In genomic region chr11:67397986-67398660, GRCh38 we compare ENCODE assay signal across 20 cellular contexts. TPM values are rescaled to one million over a fixed set of nuclear protein-coding genes. Genes with fewer than 3 reads are reported as not detected.
DNase-seq lines count a peak whose midpoint lies in the region; ATAC-seq and TF ChIP-seq lines count a peak whose summit lies in the region.
"Had no signal": no experiment of that assay in that cellular context is flagged by ENCODE, and none has a peak within 500 bp of the region (broad histone marks: within the 10 kb centered on the region; RNA-seq: fewer than 3 reads in every experiment).

No MANE protein-coding gene starts in this region.

- TF ChIP-seq CTCF in RWPE1 (conservative IDR thresholded peaks at IDR 0.05; ENCODE audit: low read depth) (no peak), mammary epithelial cell (conservative IDR thresholded peaks at IDR 0.05 in 1 of 2, IDR thresholded peaks at IDR 0.05 in 1 of 2; ENCODE audit: extremely low read depth in 1 of 2, insufficient read depth in 1 of 2, low read depth in 1 of 2, low read length in 2 of 2) (no peak), esophagus squamous epithelium (IDR thresholded peaks at IDR 0.05) (no peak)

- H3K27me3 Mint-ChIP-seq in activated naive CD4-positive, alpha-beta T cell treated with anti-CD3 and anti-CD28 coated beads, Interleukin-2, amount 50 U/mL, for 24 hours, result no peaks in the 10 kb centered on the region
- no peaks in the 10 kb centered on the region for H3K27me3 Mint-ChIP-seq in stimulated activated naive CD8-positive, alpha-beta T cell treated with anti-CD3 and anti-CD28 coated beads, Interleukin-15, amount 100 ng/mL, for 72 hours

- TSS peak; percentile 60 for BruUV-seq in mammary epithelial cell (replicated peaks; lab: Mats Ljungman, UMichigan)

- no peak overlapping the region for H3K9ac ChIP-seq in mammary epithelial cell (ENCODE audit: insufficient read depth, low read length)

- H3K4me2 ChIP-seq in mammary epithelial cell (ENCODE audit: insufficient read depth, low read depth, low read length), result no peak overlapping the region

- peaks cover 50% of the 10 kb centered on the region for H3K4me1 Mint-ChIP-seq in activated naive CD4-positive, alpha-beta T cell treated with anti-CD3 and anti-CD28 coated beads, Interleukin-2, amount 50 U/mL, for 24 hours
- H3K4me1 Mint-ChIP-seq in stimulated activated naive CD8-positive, alpha-beta T cell treated with anti-CD3 and anti-CD28 coated beads, Interleukin-15, amount 100 ng/mL, for 72 hours, result peaks cover 70% of the 10 kb centered on the region

- no peak overlapping the region for H3K4me3 ChIP-seq in mammary epithelial cell (replicated peaks in 1 of 3; ENCODE audit: insufficient read depth in 1 of 3, low read depth in 2 of 3, low read length in 3 of 3)
- no peak overlapping the region for H3K4me3 ChIP-seq in esophagus squamous epithelium
- H3K4me3 ChIP-seq: body of pancreas, HAP-1, left ventricle myocardium inferior, thyroid gland had no signal

- H3K27ac ChIP-seq in RWPE1, result peak overlapping the region; percentile 94
- no peak overlapping the region for H3K27ac ChIP-seq in mammary epithelial cell (ENCODE audit: insufficient read depth, low read depth, low read length)
- no peak overlapping the region for H3K27ac ChIP-seq in esophagus squamous epithelium
- H3K27ac ChIP-seq: body of pancreas, left ventricle myocardium inferior, thyroid gland had no signal

- dilution Hi-C loops in mammary epithelial cell (cut with HindIII; ENCODE audit: low sequenced_read_pairs), result no loop called here

- in situ Hi-C loops in mammary epithelial cell (cut with MboI; ENCODE audit: low sequenced_read_pairs in 2 of 2), result no loop called here

- intact Hi-C loops in mammary epithelial cell (cut with micrococcal nuclease) (no loop called here), esophagus squamous epithelium (cut with DNase I) (no loop called here)

- CTCF ChIA-PET in RWPE1 (lab: Yijun Ruan, JAX) (no interaction called here), mammary epithelial cell (lab: Charles Lee; ENCODE audit: low non-redundant PET) (no interaction called here)

- H3K4me1 ChIP-seq in mammary epithelial cell (ENCODE audit: insufficient read depth, low read length) (peaks cover 13% of the 10 kb centered on the region), esophagus squamous epithelium (peaks cover 29 to 76% (median 30%) of the 10 kb centered on the region in 3 donors)

- POLR2A ChIA-PET in RWPE1 (lab: Yijun Ruan, JAX; ENCODE audit: low non-redundant PET), result no interaction called here

- H4K20me1 ChIP-seq in mammary epithelial cell (ENCODE audit: insufficient read depth, low read length), result no peaks in the 10 kb centered on the region

- no peak for ATAC-seq in stimulated activated naive CD8-positive, alpha-beta T cell treated with anti-CD3 and anti-CD28 coated beads, Interleukin-15, amount 100 ng/mL, for 72 hours
- ATAC-seq in HG02852 (IDR thresholded peaks at IDR 0.05; ENCODE audit: unreplicated experiment) (no peak), GM19324 (IDR thresholded peaks at IDR 0.05; ENCODE audit: low FRiP score, unreplicated experiment) (no peak)
- ATAC-seq: activated CD4-positive, CD25-positive, alpha-beta regulatory T cell treated with anti-CD3 and anti-CD28 coated beads, Interleukin-2, amount 50 U/mL, for 24 hours; body of pancreas had no signal

- H2AFZ ChIP-seq in mammary epithelial cell (ENCODE audit: low read depth, low read length), result no peak overlapping the region

- TF ChIP-seq POLR2A in esophagus squamous epithelium (IDR thresholded peaks at IDR 0.05), result no peak

- H3K9me3 Mint-ChIP-seq in activated naive CD4-positive, alpha-beta T cell treated with anti-CD3 and anti-CD28 coated beads, Interleukin-2, amount 50 U/mL, for 24 hours, result no peaks in the 10 kb centered on the region
- no peaks in the 10 kb centered on the region for H3K9me3 Mint-ChIP-seq in stimulated activated naive CD8-positive, alpha-beta T cell treated with anti-CD3 and anti-CD28 coated beads, Interleukin-15, amount 100 ng/mL, for 72 hours

- peaks cover 27% of the 10 kb centered on the region for H3K79me2 ChIP-seq in mammary epithelial cell (ENCODE audit: insufficient read depth, low read length)

- H3K36me3 Mint-ChIP-seq in activated naive CD4-positive, alpha-beta T cell treated with anti-CD3 and anti-CD28 coated beads, Interleukin-2, amount 50 U/mL, for 24 hours, result peaks cover 4% of the 10 kb centered on the region

- 70% methylated on average over 19 of the region's 24 CpGs for WGBS in mammary epithelial cell (ENCODE audit: low coverage, missing lambda C conversion rate)
- WGBS in esophagus squamous epithelium, 2 donors, result 76 to 82% methylated on average over 7 to 8 of the region's 24 CpGs

- H3K27me3 ChIP-seq in mammary epithelial cell (ENCODE audit: insufficient read depth, low read length), result no peaks in the 10 kb centered on the region
- H3K27me3 ChIP-seq in esophagus squamous epithelium, result no peaks in the 10 kb centered on the region
- H3K27me3 ChIP-seq: body of pancreas, dorsolateral prefrontal cortex, thyroid gland had no signal

- H3K4me3 Mint-ChIP-seq in activated naive CD4-positive, alpha-beta T cell treated with anti-CD3 and anti-CD28 coated beads, Interleukin-2, amount 50 U/mL, for 24 hours, result peak overlapping the region; percentile 39
- peak overlapping the region; percentile 33 to 55 for H3K4me3 Mint-ChIP-seq in stimulated activated naive CD8-positive, alpha-beta T cell treated with anti-CD3 and anti-CD28 coated beads, Interleukin-15, amount 100 ng/mL, for 72 hours

- peak overlapping the region; percentile 55 for H3K27ac Mint-ChIP-seq in activated naive CD4-positive, alpha-beta T cell treated with anti-CD3 and anti-CD28 coated beads, Interleukin-2, amount 50 U/mL, for 24 hours
- no peak overlapping the region for H3K27ac Mint-ChIP-seq in stimulated activated naive CD8-positive, alpha-beta T cell treated with anti-CD3 and anti-CD28 coated beads, Interleukin-15, amount 100 ng/mL, for 72 hours

- no peak for DNase-seq in activated naive CD4-positive, alpha-beta T cell (lab: John Stamatoyannopoulos, UW)
- DNase-seq in RWPE1 (ENCODE audit: low spot score) (no peak), mammary epithelial cell (no peak), esophagus squamous epithelium (lab: John Stamatoyannopoulos, UW) (no peak)
- peak in 1 of 2 donors; percentile 9 for DNase-seq in stimulated activated naive CD8-positive, alpha-beta T cell treated with anti-CD3 and anti-CD28 coated beads, Interleukin-15, amount 100 ng/mL, for 72 hours
- DNase-seq: activated T-cell treated with anti-CD3 and anti-CD28 coated beads, Interleukin-2, amount 50 U/mL, for 1 hour; body of pancreas; DMS79 treated with DMSO at 0.1 percent for 48 hours; left ventricle myocardium inferior; NCI-H1048; NCI-H774; retina; SW 1271; thyroid gland had no signal

- no peaks in the 10 kb centered on the region for H3K9me3 ChIP-seq in mammary epithelial cell (replicated peaks; ENCODE audit: insufficient read depth, low read length)
- H3K9me3 ChIP-seq in esophagus squamous epithelium, result no peaks in the 10 kb centered on the region
- H3K9me3 ChIP-seq: body of pancreas, HAP-1, left ventricle myocardium inferior, thyroid gland had no signal

- peaks cover 6% of the 10 kb centered on the region for H3K36me3 ChIP-seq in mammary epithelial cell (ENCODE audit: insufficient read depth, low read length)
- H3K36me3 ChIP-seq in esophagus squamous epithelium, result peaks cover 27 to 74% (median 27%) of the 10 kb centered on the region in 3 donors

RNA-seq across cellular contexts. Expression of gene PPP1CA, which starts 3.5 kb away (rescaled TPM):
- total RNA-seq in mammary epithelial cell (100 to 1,000 TPM; 178 to 182 TPM), esophagus squamous epithelium (100 to 1,000 TPM; 146 to 202 (median 185) TPM)
- 331 TPM for polyA plus RNA-seq in mammary epithelial cell
- polyA minus RNA-seq in mammary epithelial cell, result 255 TPM

RNA-seq across cellular contexts. Expression of gene TBC1D10C, which starts 5.8 kb away (rescaled TPM):
- total RNA-seq in mammary epithelial cell, result under 1 TPM in 1 of 2 donors, not detected in 1; 0.17 TPM
- polyA plus RNA-seq in mammary epithelial cell, result not detected
- not detected for polyA minus RNA-seq in mammary epithelial cell
- 1 to 10 TPM; 1.7 to 7.2 (median 3.5) TPM for total RNA-seq in esophagus squamous epithelium

RNA-seq across cellular contexts. Expression of gene RAD9A, which starts 6.3 kb away (rescaled TPM):
- total RNA-seq in mammary epithelial cell (10 to 100 TPM in 1 of 2 donors, 1 to 10 TPM in 1; 6.5 to 17.2 TPM), esophagus squamous epithelium (10 to 100 TPM; 10.6 to 18.3 (median 12.7) TPM)
- 15.4 TPM for polyA plus RNA-seq in mammary epithelial cell
- 4.8 TPM for polyA minus RNA-seq in mammary epithelial cell

RNA-seq across cellular contexts. Expression of gene CARNS1, which starts 17.4 kb away (rescaled TPM):
- total RNA-seq in mammary epithelial cell, result under 1 TPM; 0.12 to 0.33 TPM
- 0.03 TPM for polyA plus RNA-seq in mammary epithelial cell
- polyA minus RNA-seq in mammary epithelial cell, result not detected
- total RNA-seq in esophagus squamous epithelium, result under 1 TPM; 0.09 to 0.76 (median 0.25) TPM

RNA-seq across cellular contexts. Expression of gene CLCF1, which starts 24.7 kb away (rescaled TPM):
- total RNA-seq in mammary epithelial cell (10 to 100 TPM in 1 of 2 donors, 1 to 10 TPM in 1; 8.3 to 12.5 TPM), esophagus squamous epithelium (1 to 10 TPM; 2.3 to 6.8 (median 2.7) TPM)
- 15.4 TPM for polyA plus RNA-seq in mammary epithelial cell
- polyA minus RNA-seq in mammary epithelial cell, result 21.4 TPM
